In the genomic region with DNA sequence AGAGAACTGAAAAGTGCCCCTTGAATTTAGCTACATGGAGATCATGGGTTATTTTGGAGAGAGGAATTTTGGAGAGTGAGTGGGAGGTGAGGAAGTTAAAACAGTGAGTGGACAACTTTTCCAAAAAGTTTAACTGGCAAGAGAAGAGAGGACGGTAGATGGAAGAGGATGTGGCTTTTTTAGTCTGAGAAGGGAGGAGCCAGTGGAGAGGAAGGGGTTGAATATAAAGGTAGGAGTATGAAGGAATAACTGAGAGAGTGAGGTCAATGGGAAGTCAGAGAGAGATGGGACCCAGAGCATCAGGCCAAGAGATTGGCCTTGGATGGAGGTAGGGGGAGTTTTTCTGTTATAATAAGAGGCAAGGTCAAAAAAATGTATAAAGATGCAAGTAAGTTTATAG, we compare ENCODE assay signal across 13 cellular contexts.
A peak's percentile ranks its signal among the peaks of the same experiment; 100 is the strongest.
DNase-seq lines count a peak whose midpoint lies in the region; ATAC-seq lines count a peak whose summit lies in the region.
"Had no signal": no experiment of that assay in that cellular context is flagged by ENCODE, and none has a peak within 500 bp of the region (broad histone marks: within the 10 kb centered on the region; RNA-seq: fewer than 3 reads in every experiment).

No MANE protein-coding gene starts in this region.

- no peaks in the 10 kb centered on the region for H3K27me3 ChIP-seq in CD4-positive, CD25-positive, alpha-beta regulatory T cell (ENCODE audit: control insufficient read depth, insufficient read depth, low read length)

- no peaks in the 10 kb centered on the region for H3K9me3 ChIP-seq in CD4-positive, CD25-positive, alpha-beta regulatory T cell (ENCODE audit: control insufficient read depth in 2 of 2, low read length in 2 of 2)

- H3K36me3 ChIP-seq in CD4-positive, CD25-positive, alpha-beta regulatory T cell (ENCODE audit: control insufficient read depth, insufficient read depth, low read length) = peaks cover 7% of the 10 kb centered on the region

- H3K36me3 Mint-ChIP-seq in activated CD8-positive, alpha-beta memory T cell treated with anti-CD3 and anti-CD28 coated beads, Interleukin-2, amount 10 ng/mL, durations not matched to agents 7 days and 5 days = peaks cover 5% of the 10 kb centered on the region
- H3K36me3 Mint-ChIP-seq in CD4-positive, CD25-positive, alpha-beta regulatory T cell = peaks cover 12% of the 10 kb centered on the region

- no peak overlapping the region for H3K27ac ChIP-seq in CD4-positive, CD25-positive, alpha-beta regulatory T cell (ENCODE audit: insufficient read depth, low read length, poor library complexity, severe bottlenecking)
- peak overlapping the region; percentile 80 for H3K27ac ChIP-seq in epithelial cell of prostate
- H3K27ac ChIP-seq: C4-2B, HL-60 had no signal

- peak overlapping the region; percentile 9 for H3K4me3 ChIP-seq in CD4-positive, CD25-positive, alpha-beta regulatory T cell (ENCODE audit: low read depth, low read length)
- no peak overlapping the region for H3K4me3 ChIP-seq in Jurkat, Clone E6-1 (ENCODE audit: low read length)

- H3K9me3 Mint-ChIP-seq in activated CD8-positive, alpha-beta memory T cell treated with anti-CD3 and anti-CD28 coated beads, Interleukin-2, amount 10 ng/mL, durations not matched to agents 7 days and 5 days (ENCODE audit: low read depth) = no peaks in the 10 kb centered on the region
- H3K9me3 Mint-ChIP-seq in CD4-positive, CD25-positive, alpha-beta regulatory T cell = no peaks in the 10 kb centered on the region
- H3K9me3 Mint-ChIP-seq: HFFc6 had no signal

- peaks cover 9% of the 10 kb centered on the region for H3K4me1 ChIP-seq in CD4-positive, CD25-positive, alpha-beta regulatory T cell (ENCODE audit: control insufficient read depth, insufficient read depth, low read length, poor library complexity, severe bottlenecking)

- no peak overlapping the region for H3K4me3 Mint-ChIP-seq in activated CD8-positive, alpha-beta memory T cell treated with anti-CD3 and anti-CD28 coated beads, Interleukin-2, amount 10 ng/mL, durations not matched to agents 7 days and 5 days
- no peak overlapping the region for H3K4me3 Mint-ChIP-seq in CD4-positive, CD25-positive, alpha-beta regulatory T cell
- H3K4me3 Mint-ChIP-seq: B cell, HFFc6 had no signal

- peak; percentile 51 for ATAC-seq in activated CD8-positive, alpha-beta memory T cell treated with anti-CD3 and anti-CD28 coated beads, Interleukin-2, amount 10 ng/mL, durations not matched to agents 7 days and 5 days
- no peak for ATAC-seq in CD4-positive, CD25-positive, alpha-beta regulatory T cell (ENCODE audit: low read depth in 2 of 2)

- H3K27ac Mint-ChIP-seq in activated CD8-positive, alpha-beta memory T cell treated with anti-CD3 and anti-CD28 coated beads, Interleukin-2, amount 10 ng/mL, durations not matched to agents 7 days and 5 days = no peak overlapping the region
- no peak overlapping the region for H3K27ac Mint-ChIP-seq in CD4-positive, CD25-positive, alpha-beta regulatory T cell
- H3K27ac Mint-ChIP-seq: B cell, HFFc6 had no signal

- no peaks in the 10 kb centered on the region for H3K27me3 Mint-ChIP-seq in activated CD8-positive, alpha-beta memory T cell treated with anti-CD3 and anti-CD28 coated beads, Interleukin-2, amount 10 ng/mL, durations not matched to agents 7 days and 5 days
- no peaks in the 10 kb centered on the region for H3K27me3 Mint-ChIP-seq in CD4-positive, CD25-positive, alpha-beta regulatory T cell
- H3K27me3 Mint-ChIP-seq: B cell had no signal

- CTCF ChIA-PET in activated CD8-positive, alpha-beta memory T cell treated with anti-CD3 and anti-CD28 coated beads, Interleukin-2, amount 10 ng/mL, durations not matched to agents 7 days and 5 days (lab: Charles Lee) = interaction anchor here (0.7 to 6.7 kb wide), 5 partner anchors 8 to 171 kb away, joined by 3 to 53 read pairs (median 4); a partner anchor contains a TSS

- no peak for DNase-seq in activated CD8-positive, alpha-beta memory T cell treated with anti-CD3 and anti-CD28 coated beads, Interleukin-2, amount 10 ng/mL, durations not matched to agents 7 days and 5 days
- DNase-seq in activated CD8-positive, alpha-beta memory T cell treated with anti-CD3 and anti-CD28 coated beads, Interleukin-2, amount 50 U/mL, for 4 hours = no peak
- peak in 1 of 3 donors; percentile 25 for DNase-seq in CD4-positive, CD25-positive, alpha-beta regulatory T cell
- peak; percentile 46 for DNase-seq in Jurkat, Clone E6-1 (ENCODE audit: low read depth, low spot score)
- DNase-seq in epithelial cell of prostate (ENCODE audit: low read depth, low spot score) (no peak), dedifferentiated amniotic fluid mesenchymal stem cell (ENCODE audit: extremely low spot score) (no peak), nucleus accumbens (lab: John Stamatoyannopoulos, UW) (no peak)
- DNase-seq: DMS53, HCEC 1CT, HFFc6 had no signal

- peaks cover 3% of the 10 kb centered on the region for H3K4me1 Mint-ChIP-seq in activated CD8-positive, alpha-beta memory T cell treated with anti-CD3 and anti-CD28 coated beads, Interleukin-2, amount 10 ng/mL, durations not matched to agents 7 days and 5 days
- peaks cover 4 to 9% (median 7%) of the 10 kb centered on the region in 4 donors for H3K4me1 Mint-ChIP-seq in CD4-positive, CD25-positive, alpha-beta regulatory T cell
